ENCODE assay signal across 23 cellular contexts in genomic region chr7:114853189-114853588, GRCh38.
"Had no signal": no experiment of that assay in that cellular context is flagged by ENCODE, and none has a peak within 500 bp of the region (broad histone marks: within the 10 kb centered on the region; RNA-seq: fewer than 3 reads in every experiment).

No MANE protein-coding gene starts in this region.

- H3K4me3 ChIP-seq: MG63, Peyer's patch, SJCRH30 had no signal

- H3K36me3 ChIP-seq: MG63, Peyer's patch, SJCRH30 had no signal

- H3K9me3 ChIP-seq: MG63, Peyer's patch, SJCRH30 had no signal

- DNase-seq: IMR-90, Karpas-422, KG1, MG63, NCI-H1092, NCI-H1105 treated with DMSO at 0.1 percent for 48 hours, NCI-H1417 treated with DMSO at 0.1 percent for 48 hours, NCI-H146, NCI-H1694 treated with DMSO at 0.1 percent for 48 hours, NCI-H1930, NCI-H2081, NCI-H2107, NCI-H2227 treated with DMSO at 0.1 percent for 48 hours, NCI-H524, NCI-H526 treated with DMSO at 0.1 percent for 48 hours, NCI-H774, PC-3, Peyer's patch, SHP77 treated with DMSO at 0.1 percent for 48 hours had no signal

- H3K27me3 ChIP-seq: MG63, Peyer's patch, SJCRH30 had no signal

- H3K27ac ChIP-seq: Peyer's patch, SJCRH30 had no signal

- H3K4me1 ChIP-seq: Peyer's patch had no signal

- ATAC-seq: HepG2, PC-3, Right ventricle myocardium inferior, SK-N-SH treated with all-trans-retinoic acid at 6 μM for 48 hours had no signal

- FAIRE-seq: HepG2 had no signal
